ENCODE assay signal across 11 cellular contexts in genomic region chr3:43879166-43879565, GRCh38.
DNase-seq lines count a peak whose midpoint lies in the region; ATAC-seq, FAIRE-seq and TF ChIP-seq lines count a peak whose summit lies in the region.
"Had no signal": no experiment of that assay in that cellular context is flagged by ENCODE, and none has a peak within 500 bp of the region (broad histone marks: within the 10 kb centered on the region; RNA-seq: fewer than 3 reads in every experiment).

No MANE protein-coding gene starts in this region.

- TF ChIP-seq CTCF in CD4-positive, alpha-beta T cell (IDR thresholded peaks at IDR 0.05) = no peak

- FAIRE-seq in small intestine (lab: Jason Lieb, UNC) = no peak

- intact Hi-C loops in activated CD4-positive, alpha-beta T cell treated with anti-CD3 and anti-CD28 coated beads for 36 hours (cut with DNase I, micrococcal nuclease) = loop anchor here in 1 of 2 experiments (2.0 kb wide), 1 partner anchor 320 kb away; no protein-coding TSS in a partner anchor
- intact Hi-C loops in activated CD4-positive, alpha-beta T cell treated with anti-CD3 and anti-CD28 coated beads, Interleukin-2, amount 10 ng/mL, durations not matched to agents 24 days and 14 days (cut with micrococcal nuclease) = no loop called here
- intact Hi-C loops in CD4-positive, alpha-beta T cell (cut with DNase I, micrococcal nuclease) = no loop called here

- no peak overlapping the region for H3K27ac Mint-ChIP-seq in activated CD4-positive, alpha-beta T cell treated with anti-CD3 and anti-CD28 coated beads for 36 hours
- H3K27ac Mint-ChIP-seq in activated CD4-positive, alpha-beta T cell treated with anti-CD3 and anti-CD28 coated beads, Interleukin-2, amount 10 ng/mL, durations not matched to agents 24 days and 14 days = no peak overlapping the region
- no peak overlapping the region for H3K27ac Mint-ChIP-seq in CD4-positive, alpha-beta T cell
- H3K27ac Mint-ChIP-seq: activated naive CD8-positive, alpha-beta T cell treated with anti-CD3 and anti-CD28 coated beads for 36 hours had no signal

- H3K36me3 Mint-ChIP-seq in activated CD4-positive, alpha-beta T cell treated with anti-CD3 and anti-CD28 coated beads for 36 hours (ENCODE audit: low read depth) = no peaks in the 10 kb centered on the region
- H3K36me3 Mint-ChIP-seq in activated CD4-positive, alpha-beta T cell treated with anti-CD3 and anti-CD28 coated beads, Interleukin-2, amount 10 ng/mL, durations not matched to agents 24 days and 14 days (ENCODE audit: low read depth) = no peaks in the 10 kb centered on the region
- no peaks in the 10 kb centered on the region for H3K36me3 Mint-ChIP-seq in CD4-positive, alpha-beta T cell (ENCODE audit: low read depth)
- H3K36me3 Mint-ChIP-seq: activated naive CD8-positive, alpha-beta T cell treated with anti-CD3 and anti-CD28 coated beads for 36 hours had no signal

- H3K9me3 ChIP-seq in small intestine (ENCODE audit: control insufficient read depth, low read depth) = no peaks in the 10 kb centered on the region
- H3K9me3 ChIP-seq in CD4-positive, alpha-beta T cell (ENCODE audit: control insufficient read depth, low read length) = no peaks in the 10 kb centered on the region
- H3K9me3 ChIP-seq: upper lobe of left lung had no signal

- peak; percentile 36 for ATAC-seq in activated CD4-positive, alpha-beta T cell treated with anti-CD3 and anti-CD28 coated beads for 36 hours
- ATAC-seq in CD4-positive, alpha-beta T cell (ENCODE audit: poor library complexity) = no peak

- POLR2A ChIA-PET in activated CD4-positive, alpha-beta T cell treated with anti-CD3 and anti-CD28 coated beads for 36 hours (lab: Charles Lee) = no interaction called here
- POLR2A ChIA-PET in CD4-positive, alpha-beta T cell (lab: Charles Lee) = no interaction called here

- WGBS in small intestine, 3 donors = 18 to 31% (median 22%) methylated on average over 4 of the region's 4 CpGs

- no peaks in the 10 kb centered on the region for H3K36me3 ChIP-seq in small intestine (ENCODE audit: control insufficient read depth in 2 of 2, insufficient read depth in 2 of 2, low read length in 2 of 2)
- H3K36me3 ChIP-seq: upper lobe of left lung had no signal

- H3K4me3 ChIP-seq in small intestine (ENCODE audit: low read depth in 1 of 2, low read length in 2 of 2) = no peak overlapping the region
- H3K4me3 ChIP-seq: upper lobe of left lung had no signal

- peak; percentile 31 for DNase-seq in activated CD4-positive, alpha-beta T cell treated with anti-CD3 and anti-CD28 coated beads for 36 hours
- DNase-seq in activated CD4-positive, alpha-beta T cell treated with anti-CD3 and anti-CD28 coated beads, Interleukin-2, amount 10 ng/mL, durations not matched to agents 24 days and 14 days = no peak
- DNase-seq in NCI-H187 treated with DMSO at 0.1 percent for 48 hours (lab: John Stamatoyannopoulos, UW) (peak; percentile 46), dermis blood vessel endothelial cell (peak; percentile 21), small intestine (peak; percentile 19), T-helper 9 cell (no peak)
- DNase-seq in activated effector memory CD4-positive, alpha-beta T cell treated with Interleukin-2 at 50 U/mL for 16 hours = no peak
- no peak for DNase-seq in CD4-positive, alpha-beta T cell
- DNase-seq: activated naive CD8-positive, alpha-beta T cell treated with anti-CD3 and anti-CD28 coated beads for 36 hours; DND-41 had no signal

- no peaks in the 10 kb centered on the region for H3K27me3 ChIP-seq in small intestine (ENCODE audit: control insufficient read depth in 2 of 2, insufficient read depth in 2 of 2, low read length in 2 of 2)
- no peaks in the 10 kb centered on the region for H3K27me3 ChIP-seq in CD4-positive, alpha-beta T cell (ENCODE audit: control insufficient read depth, insufficient read depth, low read length)
- H3K27me3 ChIP-seq: upper lobe of left lung had no signal

- peaks cover 7% of the 10 kb centered on the region for H3K27me3 Mint-ChIP-seq in activated CD4-positive, alpha-beta T cell treated with anti-CD3 and anti-CD28 coated beads for 36 hours
- peaks cover 11% of the 10 kb centered on the region for H3K27me3 Mint-ChIP-seq in activated CD4-positive, alpha-beta T cell treated with anti-CD3 and anti-CD28 coated beads, Interleukin-2, amount 10 ng/mL, durations not matched to agents 24 days and 14 days
- H3K27me3 Mint-ChIP-seq in CD4-positive, alpha-beta T cell = peaks cover 5% of the 10 kb centered on the region

- no peaks in the 10 kb centered on the region for H3K9me3 Mint-ChIP-seq in activated CD4-positive, alpha-beta T cell treated with anti-CD3 and anti-CD28 coated beads for 36 hours (ENCODE audit: low read depth)
- H3K9me3 Mint-ChIP-seq in activated CD4-positive, alpha-beta T cell treated with anti-CD3 and anti-CD28 coated beads, Interleukin-2, amount 10 ng/mL, durations not matched to agents 24 days and 14 days = no peaks in the 10 kb centered on the region
- no peaks in the 10 kb centered on the region for H3K9me3 Mint-ChIP-seq in CD4-positive, alpha-beta T cell
- H3K9me3 Mint-ChIP-seq: activated naive CD8-positive, alpha-beta T cell treated with anti-CD3 and anti-CD28 coated beads for 36 hours had no signal

- CTCF ChIA-PET in activated CD4-positive, alpha-beta T cell treated with anti-CD3 and anti-CD28 coated beads for 36 hours (lab: Charles Lee) = interaction anchor here (0.9 kb wide), 1 partner anchor 9 kb away, joined by 3 read pairs; no protein-coding TSS in a partner anchor
- CTCF ChIA-PET in CD4-positive, alpha-beta T cell (lab: Charles Lee) = no interaction called here

- no peaks in the 10 kb centered on the region for H3K4me1 Mint-ChIP-seq in activated CD4-positive, alpha-beta T cell treated with anti-CD3 and anti-CD28 coated beads for 36 hours
- H3K4me1 Mint-ChIP-seq in activated CD4-positive, alpha-beta T cell treated with anti-CD3 and anti-CD28 coated beads, Interleukin-2, amount 10 ng/mL, durations not matched to agents 24 days and 14 days = no peaks in the 10 kb centered on the region
- no peaks in the 10 kb centered on the region for H3K4me1 Mint-ChIP-seq in CD4-positive, alpha-beta T cell (ENCODE audit: low read depth)
- H3K4me1 Mint-ChIP-seq: activated naive CD8-positive, alpha-beta T cell treated with anti-CD3 and anti-CD28 coated beads for 36 hours had no signal

- no peak overlapping the region for H3K4me3 Mint-ChIP-seq in activated CD4-positive, alpha-beta T cell treated with anti-CD3 and anti-CD28 coated beads for 36 hours
- no peak overlapping the region for H3K4me3 Mint-ChIP-seq in activated CD4-positive, alpha-beta T cell treated with anti-CD3 and anti-CD28 coated beads, Interleukin-2, amount 10 ng/mL, durations not matched to agents 24 days and 14 days
- no peak overlapping the region for H3K4me3 Mint-ChIP-seq in CD4-positive, alpha-beta T cell
- H3K4me3 Mint-ChIP-seq: activated naive CD8-positive, alpha-beta T cell treated with anti-CD3 and anti-CD28 coated beads for 36 hours had no signal

- H3K4me1 ChIP-seq in small intestine (ENCODE audit: control insufficient read depth in 2 of 2, insufficient read depth in 1 of 2, low read depth in 1 of 2, low read length in 1 of 2) = no peaks in the 10 kb centered on the region

- no peak overlapping the region for H3K27ac ChIP-seq in small intestine (ENCODE audit: low read depth in 1 of 2, low read length in 1 of 2)
- H3K27ac ChIP-seq in CD4-positive, alpha-beta T cell (ENCODE audit: low read depth, low read length) = no peak overlapping the region
- H3K27ac ChIP-seq: upper lobe of left lung had no signal

Comparison
In these comparisons a context has a peak if more than half of its experiments do, and no peak if none do; other contexts are left out.
1. DNase-seq: peak in activated CD4-positive, alpha-beta T cell treated with anti-CD3 and anti-CD28 coated beads for 36 hours (single experiment), NCI-H187 treated with DMSO at 0.1 percent for 48 hours (single experiment), dermis blood vessel endothelial cell (single experiment) and small intestine (single experiment); none in activated CD4-positive, alpha-beta T cell treated with anti-CD3 and anti-CD28 coated beads, Interleukin-2, amount 10 ng/mL, durations not matched to agents 24 days and 14 days (single experiment), activated effector memory CD4-positive, alpha-beta T cell treated with Interleukin-2 at 50 U/mL for 16 hours (single experiment), CD4-positive, alpha-beta T cell (0 of 10) and T-helper 9 cell (single experiment).